ENCODE assay signal across 8 cellular contexts in the genomic region with DNA sequence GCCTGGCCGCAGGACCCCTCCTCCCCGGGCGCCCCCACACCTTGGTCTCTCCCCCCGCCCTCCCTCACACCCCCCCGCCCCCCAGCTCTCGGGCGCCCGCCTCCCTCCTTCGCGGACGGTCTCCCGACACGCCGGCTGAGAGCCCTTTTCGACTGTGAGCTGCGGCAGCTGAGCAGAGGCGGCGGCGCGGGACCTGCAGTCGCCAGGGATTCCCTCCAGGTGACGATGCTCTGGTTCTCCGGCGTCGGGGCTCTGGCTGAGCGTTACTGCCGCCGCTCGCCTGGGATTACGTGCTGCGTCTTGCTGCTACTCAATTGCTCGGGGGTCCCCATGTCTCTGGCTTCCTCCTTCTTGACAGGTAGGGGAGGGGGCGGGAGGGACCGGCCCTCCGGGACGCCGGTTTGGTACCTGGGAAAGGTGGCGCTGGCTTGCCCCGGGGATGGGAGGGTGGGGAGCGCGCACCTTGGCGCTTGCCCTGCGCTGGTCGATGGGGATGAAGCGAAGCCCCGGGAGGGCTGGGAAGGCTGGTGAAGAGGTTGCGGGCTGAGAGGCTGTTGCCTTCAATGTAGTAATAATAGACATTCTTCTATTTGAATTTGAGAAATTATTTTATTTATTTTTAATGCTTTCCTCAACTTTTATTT. TPM values are rescaled to one million over a fixed set of nuclear protein-coding genes. Genes with fewer than 3 reads are reported as not detected.
DNase-seq lines count a peak whose midpoint lies in the region; ATAC-seq and TF ChIP-seq lines count a peak whose summit lies in the region.

A gene (plus strand): TSS at position 151 of the 644 bp plus-strand sequence. CDS start 75 bp downstream, at position 226.

- H3K36me3 ChIP-seq in HAP-1 (replicated peaks) (no peaks in the 10 kb centered on the region), endocrine pancreas (ENCODE audit: control insufficient read depth, insufficient read depth, low read length) (no peaks in the 10 kb centered on the region), mucosa of descending colon (ENCODE audit: low read depth) (no peaks in the 10 kb centered on the region), transverse colon (no peaks in the 10 kb centered on the region)

- in situ Hi-C loops in HAP-1 (cut with MboI; ENCODE audit: low sequenced_read_pairs) (no loop called here), transverse colon (cut with MboI; ENCODE audit: low pct_ligation_motif_present in 1 of 4, low pct_unique_long_range_greater_than_20kb in 1 of 4, low sequenced_read_pairs in 3 of 4) (no loop called here)

- H3K9ac ChIP-seq in endocrine pancreas (ENCODE audit: control insufficient read depth, insufficient read depth, low read length) = peak within 1 kb of the TSS; percentile 62

- WGBS in transverse colon (ENCODE audit: low coverage in 1 of 2), 2 donors = 9% methylated on average over 26 of the region's 47 CpGs; no CpG with 5 or more reads in 1 of the 2 donors

- TF ChIP-seq CTCF in mucosa of descending colon (IDR thresholded peaks at IDR 0.05) (no peak), transverse colon (IDR thresholded peaks at IDR 0.05) (no peak)

- peak within 1 kb of the TSS; percentile 63 to 73 (median 70) for H3K27ac ChIP-seq in transverse colon

- no peaks in the 10 kb centered on the region for H3K9me3 ChIP-seq in HAP-1
- no peaks in the 10 kb centered on the region for H3K9me3 ChIP-seq in endocrine pancreas (ENCODE audit: control insufficient read depth, low read length)
- no peaks in the 10 kb centered on the region for H3K9me3 ChIP-seq in mucosa of descending colon
- no peaks in the 10 kb centered on the region for H3K9me3 ChIP-seq in transverse colon

- TF ChIP-seq EP300 in transverse colon (IDR thresholded peaks at IDR 0.05; ENCODE audit: low read depth) = no peak

- intact Hi-C loops in mucosa of descending colon (cut with DNase I, micrococcal nuclease) = no loop called here
- intact Hi-C loops in transverse colon (cut with DNase I; ENCODE audit: low total_unique reads) = no loop called here

- DNase-seq in AG08395 (ENCODE audit: low spot score) (peak; percentile 51), HAP-1 (ENCODE audit: low spot score in 2 of 2) (peak in 1 of 2 experiments; percentile 41), SHP77 treated with DMSO at 0.1 percent for 48 hours (lab: John Stamatoyannopoulos, UW) (peak; percentile 47), mucosa of descending colon (peak; percentile 18 to 54 (median 31)), transverse colon (peak; percentile 13), epidermal melanocyte (ENCODE audit: insufficient read length, low spot score) (no peak)

- H3K27me3 ChIP-seq in HAP-1 (ENCODE audit: low read depth) (peaks cover 38% of the 10 kb centered on the region), endocrine pancreas (ENCODE audit: control insufficient read depth, insufficient read depth, low read length) (no peaks in the 10 kb centered on the region), transverse colon (peaks cover 66% of the 10 kb centered on the region)

- ATAC-seq in mucosa of descending colon = peak; percentile 55
- ATAC-seq in HG03521 (IDR thresholded peaks at IDR 0.05; ENCODE audit: unreplicated experiment) = no peak

- no peak for TF ChIP-seq POLR2A in transverse colon (IDR thresholded peaks at IDR 0.05)

- H3K4me1 ChIP-seq in HAP-1 = no peaks in the 10 kb centered on the region
- H3K4me1 ChIP-seq in endocrine pancreas (ENCODE audit: control insufficient read depth, insufficient read depth, low read length) = peaks cover 11% of the 10 kb centered on the region
- peaks cover 8% of the 10 kb centered on the region for H3K4me1 ChIP-seq in mucosa of descending colon (ENCODE audit: low read depth)
- H3K4me1 ChIP-seq in transverse colon = peaks cover 0 to 20% (median 9%) of the 10 kb centered on the region in 4 donors

- peak within 1 kb of the TSS; percentile 25 for H3K4me3 ChIP-seq in HAP-1
- H3K4me3 ChIP-seq in endocrine pancreas (ENCODE audit: control insufficient read depth, insufficient read depth, low read length) = peak within 1 kb of the TSS; percentile 59
- no peak within 1 kb of the TSS for H3K4me3 ChIP-seq in mucosa of descending colon
- H3K4me3 ChIP-seq in transverse colon = peak within 1 kb of the TSS; percentile 35 to 59 (median 42)

RNA-seq across cellular contexts. Expression of the gene that starts here (rescaled TPM):
- total RNA-seq in mucosa of descending colon (1 to 10 TPM; 1.3 to 2.0 (median 1.4) TPM), transverse colon (1 to 10 TPM in 3 of 4 donors, under 1 TPM in 1; 1.00 to 2.5 (median 1.8) TPM)
